Comparison of ENCODE assay signal across 21 cellular contexts in the genomic region with DNA sequence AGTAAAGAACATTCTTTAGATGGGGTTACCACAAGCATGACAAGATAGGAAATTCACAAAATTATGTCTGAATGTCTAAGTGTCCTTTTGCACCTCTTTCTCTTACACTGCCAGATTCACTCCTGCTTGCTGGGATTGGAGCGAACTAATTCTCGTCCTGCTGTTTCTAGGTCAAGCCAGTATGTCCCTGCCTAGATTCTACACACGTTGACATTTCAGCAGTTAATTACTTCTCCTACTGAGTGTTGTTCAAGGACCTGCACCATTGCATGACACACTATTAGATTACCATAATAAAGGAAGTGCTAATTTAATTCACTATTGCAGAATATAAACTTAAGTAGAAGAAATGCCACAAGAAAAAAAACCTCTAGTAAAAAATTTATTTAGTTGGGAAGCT.
"Had no signal": no experiment of that assay in that cellular context is flagged by ENCODE, and none has a peak within 500 bp of the region (broad histone marks: within the 10 kb centered on the region; RNA-seq: fewer than 3 reads in every experiment).

No MANE protein-coding gene starts in this region.

- H3K27ac Mint-ChIP-seq: mesothelial cell of epicardium; naive B cell; natural killer cell; nephron progenitor cell; progenitor cell of endocrine pancreas; stimulated activated memory B cell treated with anti-CD40 and anti-IgM and Interleukin-4, amounts not matched to agents 10 μg/mL and 1 μg/mL and 100 μg/mL, for 72 hours; stimulated activated naive CD8-positive, alpha-beta T cell treated with anti-CD3 and anti-CD28 coated beads, Interleukin-15, amount 100 ng/mL, for 72 hours had no signal

- ATAC-seq: natural killer cell; right lobe of liver; stimulated activated memory B cell treated with anti-CD40 and anti-IgM and Interleukin-4, amounts not matched to agents 10 μg/mL and 1 μg/mL and 100 μg/mL, for 72 hours; stimulated activated naive CD8-positive, alpha-beta T cell treated with anti-CD3 and anti-CD28 coated beads, Interleukin-15, amount 100 ng/mL, for 72 hours; upper lobe of right lung had no signal

- H3K4me3 Mint-ChIP-seq: mesothelial cell of epicardium; naive B cell; natural killer cell; nephron progenitor cell; stimulated activated memory B cell treated with anti-CD40 and anti-IgM and Interleukin-4, amounts not matched to agents 10 μg/mL and 1 μg/mL and 100 μg/mL, for 72 hours; stimulated activated naive CD8-positive, alpha-beta T cell treated with anti-CD3 and anti-CD28 coated beads, Interleukin-15, amount 100 ng/mL, for 72 hours had no signal

- H3K36me3 Mint-ChIP-seq: naive B cell; natural killer cell; stimulated activated memory B cell treated with anti-CD40 and anti-IgM and Interleukin-4, amounts not matched to agents 10 μg/mL and 1 μg/mL and 100 μg/mL, for 72 hours had no signal

- H3K27me3 Mint-ChIP-seq: naive B cell; progenitor cell of endocrine pancreas; stimulated activated memory B cell treated with anti-CD40 and anti-IgM and Interleukin-4, amounts not matched to agents 10 μg/mL and 1 μg/mL and 100 μg/mL, for 72 hours; stimulated activated naive CD8-positive, alpha-beta T cell treated with anti-CD3 and anti-CD28 coated beads, Interleukin-15, amount 100 ng/mL, for 72 hours had no signal

- DNase-seq: islet precursor cell; left ventricle myocardium inferior; mesendoderm; naive B cell; natural killer cell; nephron progenitor cell; ovary; right lobe of liver; stimulated activated CD4-positive, alpha-beta T cell treated with anti-CD3 and anti-CD28 coated beads, Interleukin-1b, Interleukin-23, amount 100 ng/mL, for 48 hours; stimulated activated CD4-positive, alpha-beta T cell treated with anti-CD3 and anti-CD28 coated beads, Interleukin-2, amount 100 ng/mL, for 48 hours; stimulated activated CD4-positive, alpha-beta T cell treated with anti-CD3 and anti-CD28 coated beads, Interleukin-4, amount 100 ng/mL, for 4 hours; stimulated activated CD8-positive, alpha-beta memory T cell treated with anti-CD3 and anti-CD28 coated beads, Interleukin-4, amount 100 ng/mL, for 48 hours; stimulated activated naive CD4-positive, alpha-beta T cell treated with Interleukin-2 at 50 U/mL for 16 hours; stimulated activated naive CD8-positive, alpha-beta T cell treated with anti-CD3 and anti-CD28 coated beads, Interleukin-15, amount 100 ng/mL, for 72 hours; substantia nigra; trophoblast cell; upper lobe of right lung; uterus had no signal

- H3K4me1 Mint-ChIP-seq: mesothelial cell of epicardium; naive B cell; natural killer cell; nephron progenitor cell; stimulated activated memory B cell treated with anti-CD40 and anti-IgM and Interleukin-4, amounts not matched to agents 10 μg/mL and 1 μg/mL and 100 μg/mL, for 72 hours; stimulated activated naive CD8-positive, alpha-beta T cell treated with anti-CD3 and anti-CD28 coated beads, Interleukin-15, amount 100 ng/mL, for 72 hours had no signal
